ENCODE assay signal across 17 cellular contexts in the genomic region with DNA sequence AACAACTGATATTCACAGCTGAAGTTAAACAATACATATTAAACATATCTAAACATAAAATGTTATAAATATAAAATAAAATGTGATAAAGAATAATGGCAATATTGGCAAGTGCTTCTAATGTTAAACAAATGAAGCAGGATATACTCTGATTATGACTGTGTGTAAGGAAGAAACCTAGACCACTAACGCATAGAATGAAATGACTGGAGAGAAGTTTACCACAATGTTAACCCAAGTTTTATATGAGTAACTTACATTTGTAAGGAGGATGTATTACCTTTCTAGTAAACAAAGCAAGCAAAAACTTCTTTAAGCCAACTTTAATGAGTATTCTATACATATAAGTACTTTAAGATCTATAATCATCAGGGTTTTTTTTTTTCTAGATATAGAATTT. TPM values are rescaled to one million over a fixed set of nuclear protein-coding genes. Genes with fewer than 3 reads are reported as not detected.
DNase-seq lines count a peak whose midpoint lies in the region; ATAC-seq, FAIRE-seq and TF ChIP-seq lines count a peak whose summit lies in the region.
"Had no signal": no experiment of that assay in that cellular context is flagged by ENCODE, and none has a peak within 500 bp of the region (broad histone marks: within the 10 kb centered on the region; RNA-seq: fewer than 3 reads in every experiment).

No MANE protein-coding gene starts in this region.

- no peaks in the 10 kb centered on the region for H3K4me1 ChIP-seq in right cardiac atrium (ENCODE audit: control insufficient read depth, insufficient read depth, low read length)
- H3K4me1 ChIP-seq in breast epithelium: no peaks in the 10 kb centered on the region
- H3K4me1 ChIP-seq: A549, BE2C, Caco-2 had no signal

- 97% methylated on average over 1 of the region's 1 CpG for WGBS in right cardiac atrium

- H3K4me1 Mint-ChIP-seq in activated naive CD8-positive, alpha-beta T cell treated with anti-CD3 and anti-CD28 coated beads, Interleukin-2, amount 10 ng/mL, durations not matched to agents 7 days and 5 days: peaks cover 14% of the 10 kb centered on the region
- peaks cover 4% of the 10 kb centered on the region for H3K4me1 Mint-ChIP-seq in activated naive CD8-positive, alpha-beta T cell treated with anti-CD3 and anti-CD28 coated beads for 36 hours
- peaks cover 2% of the 10 kb centered on the region for H3K4me1 Mint-ChIP-seq in activated CD8-positive, alpha-beta T cell treated with anti-CD3 and anti-CD28 coated beads for 36 hours (ENCODE audit: low read depth)
- H3K4me1 Mint-ChIP-seq in T-cell: peaks cover 0 to 2% (median 0%) of the 10 kb centered on the region in 3 donors

- H3K27ac ChIP-seq in right cardiac atrium (ENCODE audit: low read length) (no peak overlapping the region), breast epithelium (no peak overlapping the region)
- H3K27ac ChIP-seq: A549, C4-2B had no signal

- H3K36me3 Mint-ChIP-seq in activated naive CD8-positive, alpha-beta T cell treated with anti-CD3 and anti-CD28 coated beads, Interleukin-2, amount 10 ng/mL, durations not matched to agents 7 days and 5 days: peaks cover 54% of the 10 kb centered on the region
- H3K36me3 Mint-ChIP-seq in activated naive CD8-positive, alpha-beta T cell treated with anti-CD3 and anti-CD28 coated beads for 36 hours: peaks cover 48% of the 10 kb centered on the region
- peaks cover 46% of the 10 kb centered on the region for H3K36me3 Mint-ChIP-seq in activated CD8-positive, alpha-beta T cell treated with anti-CD3 and anti-CD28 coated beads for 36 hours (ENCODE audit: low read depth)
- peaks cover 54% of the 10 kb centered on the region for H3K36me3 Mint-ChIP-seq in T-cell

- DNase-seq in activated naive CD8-positive, alpha-beta T cell treated with anti-CD3 and anti-CD28 coated beads, Interleukin-2, amount 10 ng/mL, durations not matched to agents 7 days and 5 days: no peak
- DNase-seq in activated naive CD8-positive, alpha-beta T cell treated with anti-CD3 and anti-CD28 coated beads for 36 hours: no peak
- no peak for DNase-seq in activated CD8-positive, alpha-beta T cell treated with anti-CD3 and anti-CD28 coated beads for 36 hours
- no peak for DNase-seq in T-cell
- no peak for DNase-seq in right cardiac atrium
- DNase-seq in breast epithelium (ENCODE audit: low spot score in 2 of 2): no peak
- DNase-seq: BE2C; Caco-2; CD8-positive, alpha-beta T cell; DND-41; GDM1; HCEC 1CT; HFFc6 had no signal

- H3K27me3 ChIP-seq in right cardiac atrium (ENCODE audit: control insufficient read depth, insufficient read depth): no peaks in the 10 kb centered on the region
- H3K27me3 ChIP-seq in breast epithelium: no peaks in the 10 kb centered on the region
- H3K27me3 ChIP-seq: BE2C had no signal

- no peaks in the 10 kb centered on the region for H3K27me3 Mint-ChIP-seq in activated naive CD8-positive, alpha-beta T cell treated with anti-CD3 and anti-CD28 coated beads, Interleukin-2, amount 10 ng/mL, durations not matched to agents 7 days and 5 days
- H3K27me3 Mint-ChIP-seq in activated naive CD8-positive, alpha-beta T cell treated with anti-CD3 and anti-CD28 coated beads for 36 hours: no peaks in the 10 kb centered on the region
- H3K27me3 Mint-ChIP-seq in activated CD8-positive, alpha-beta T cell treated with anti-CD3 and anti-CD28 coated beads for 36 hours: no peaks in the 10 kb centered on the region
- H3K27me3 Mint-ChIP-seq in T-cell: no peaks in the 10 kb centered on the region

- no peak for TF ChIP-seq POLR2A in breast epithelium (IDR thresholded peaks at IDR 0.05)

- H3K4me3 ChIP-seq in right cardiac atrium (ENCODE audit: low read length) (no peak overlapping the region), breast epithelium (no peak overlapping the region)
- H3K4me3 ChIP-seq: A549 had no signal

- CTCF ChIA-PET in activated CD8-positive, alpha-beta T cell treated with anti-CD3 and anti-CD28 coated beads for 36 hours (lab: Charles Lee): interaction anchor here (0.9 kb wide), 1 partner anchor 220 kb away, joined by 4 read pairs; no protein-coding TSS in a partner anchor
- CTCF ChIA-PET in T-cell (lab: Charles Lee): interaction anchor here (0.6 to 0.7 kb wide), 5 partner anchors 83 to 302 kb away, joined by 3 to 8 read pairs (median 5); no protein-coding TSS in a partner anchor

- peaks cover 6% of the 10 kb centered on the region for H3K36me3 ChIP-seq in breast epithelium

- FAIRE-seq in colon (lab: Jason Lieb, UNC): peak; percentile 31
- FAIRE-seq: A549, HTR-8/SVneo had no signal

- POLR2A ChIA-PET in activated naive CD8-positive, alpha-beta T cell treated with anti-CD3 and anti-CD28 coated beads, Interleukin-2, amount 10 ng/mL, durations not matched to agents 7 days and 5 days (lab: Charles Lee): interaction anchor here (0.9 kb wide), 1 partner anchor 152 kb away, joined by 3 read pairs; no protein-coding TSS in a partner anchor
- POLR2A ChIA-PET in activated CD8-positive, alpha-beta T cell treated with anti-CD3 and anti-CD28 coated beads for 36 hours (lab: Charles Lee): no interaction called here
- POLR2A ChIA-PET in T-cell (lab: Charles Lee): interaction anchor here in 1 of 2 donors (0.6 kb wide), 1 partner anchor 224 kb away, joined by 4 read pairs; no protein-coding TSS in a partner anchor

- TF ChIP-seq CTCF in activated CD8-positive, alpha-beta T cell treated with anti-CD3 and anti-CD28 coated beads for 36 hours (IDR thresholded peaks at IDR 0.05): no peak
- no peak for TF ChIP-seq CTCF in breast epithelium (IDR thresholded peaks at IDR 0.05)

- H3K9me3 Mint-ChIP-seq in activated naive CD8-positive, alpha-beta T cell treated with anti-CD3 and anti-CD28 coated beads, Interleukin-2, amount 10 ng/mL, durations not matched to agents 7 days and 5 days: peaks cover 12% of the 10 kb centered on the region
- peaks cover 3% of the 10 kb centered on the region for H3K9me3 Mint-ChIP-seq in activated naive CD8-positive, alpha-beta T cell treated with anti-CD3 and anti-CD28 coated beads for 36 hours
- H3K9me3 Mint-ChIP-seq in activated CD8-positive, alpha-beta T cell treated with anti-CD3 and anti-CD28 coated beads for 36 hours: peaks cover 2% of the 10 kb centered on the region
- peaks cover 0 to 14% (median 0%) of the 10 kb centered on the region in 3 donors for H3K9me3 Mint-ChIP-seq in T-cell
- H3K9me3 Mint-ChIP-seq: HFFc6 had no signal

- intact Hi-C loops in activated CD8-positive, alpha-beta T cell treated with anti-CD3 and anti-CD28 coated beads for 36 hours (cut with micrococcal nuclease): no loop called here
- intact Hi-C loops in right cardiac atrium (cut with DNase I) (loop anchor here in 1 of 4 donors (10.0 kb wide), 1 partner anchor 418 kb away; no protein-coding TSS in a partner anchor), breast epithelium (cut with DNase I; ENCODE audit: low total_unique reads) (no loop called here)

- no peak overlapping the region for H3K4me3 Mint-ChIP-seq in activated naive CD8-positive, alpha-beta T cell treated with anti-CD3 and anti-CD28 coated beads, Interleukin-2, amount 10 ng/mL, durations not matched to agents 7 days and 5 days
- H3K4me3 Mint-ChIP-seq in activated naive CD8-positive, alpha-beta T cell treated with anti-CD3 and anti-CD28 coated beads for 36 hours: no peak overlapping the region
- H3K4me3 Mint-ChIP-seq in activated CD8-positive, alpha-beta T cell treated with anti-CD3 and anti-CD28 coated beads for 36 hours: no peak overlapping the region
- no peak overlapping the region for H3K4me3 Mint-ChIP-seq in T-cell
- H3K4me3 Mint-ChIP-seq: CD8-positive, alpha-beta T cell; HFFc6 had no signal

- H3K9me3 ChIP-seq in right cardiac atrium (ENCODE audit: control insufficient read depth, low read length) (no peaks in the 10 kb centered on the region), breast epithelium (peaks cover 0 to 7% of the 10 kb centered on the region in 2 donors)
- H3K9me3 ChIP-seq: A549, BE2C, Caco-2 had no signal

- peak; percentile 58 for ATAC-seq in activated naive CD8-positive, alpha-beta T cell treated with anti-CD3 and anti-CD28 coated beads, Interleukin-2, amount 10 ng/mL, durations not matched to agents 7 days and 5 days (ENCODE audit: low read depth)
- ATAC-seq in activated CD8-positive, alpha-beta T cell treated with anti-CD3 and anti-CD28 coated beads for 36 hours: peak; percentile 13
- no peak for ATAC-seq in T-cell (replicated peaks in 1 of 4)
- no peak for ATAC-seq in right cardiac atrium
- ATAC-seq: A549; CD8-positive, alpha-beta T cell had no signal

- no peak overlapping the region for H3K27ac Mint-ChIP-seq in activated naive CD8-positive, alpha-beta T cell treated with anti-CD3 and anti-CD28 coated beads, Interleukin-2, amount 10 ng/mL, durations not matched to agents 7 days and 5 days
- H3K27ac Mint-ChIP-seq in activated naive CD8-positive, alpha-beta T cell treated with anti-CD3 and anti-CD28 coated beads for 36 hours: no peak overlapping the region
- no peak overlapping the region for H3K27ac Mint-ChIP-seq in activated CD8-positive, alpha-beta T cell treated with anti-CD3 and anti-CD28 coated beads for 36 hours
- H3K27ac Mint-ChIP-seq in T-cell: no peak overlapping the region
- H3K27ac Mint-ChIP-seq: CD8-positive, alpha-beta T cell had no signal

RNA-seq across cellular contexts. Expression of a gene that starts 43.0 kb away (rescaled TPM):
- total RNA-seq in activated naive CD8-positive, alpha-beta T cell treated with anti-CD3 and anti-CD28 coated beads, Interleukin-2, amount 10 ng/mL, durations not matched to agents 7 days and 5 days: 10 to 100 TPM; 40.6 to 42.4 TPM
- 10 to 100 TPM; 33.0 to 33.7 TPM for total RNA-seq in activated naive CD8-positive, alpha-beta T cell treated with anti-CD3 and anti-CD28 coated beads for 36 hours
- 10 to 100 TPM; 26.4 to 29.2 TPM for total RNA-seq in activated CD8-positive, alpha-beta T cell treated with anti-CD3 and anti-CD28 coated beads for 36 hours
- total RNA-seq in T-cell (10 to 100 TPM; 17.8 to 26.6 (median 24.0) TPM), right cardiac atrium (10 to 100 TPM; 21.8 to 29.0 (median 27.3) TPM), breast epithelium (10 to 100 TPM; 24.0 to 45.2 (median 43.6) TPM)
- 12.3 TPM for polyA plus RNA-seq in right cardiac atrium

Comparison
In these comparisons a context has a peak if more than half of its experiments do, and no peak if none do; other contexts are left out.
1. ATAC-seq: peak in activated naive CD8-positive, alpha-beta T cell treated with anti-CD3 and anti-CD28 coated beads, Interleukin-2, amount 10 ng/mL, durations not matched to agents 7 days and 5 days (single experiment) and activated CD8-positive, alpha-beta T cell treated with anti-CD3 and anti-CD28 coated beads for 36 hours (single experiment); none in T-cell (0 of 4) and right cardiac atrium (0 of 2).